ENCODE assay signal across 17 cellular contexts in the genomic region with DNA sequence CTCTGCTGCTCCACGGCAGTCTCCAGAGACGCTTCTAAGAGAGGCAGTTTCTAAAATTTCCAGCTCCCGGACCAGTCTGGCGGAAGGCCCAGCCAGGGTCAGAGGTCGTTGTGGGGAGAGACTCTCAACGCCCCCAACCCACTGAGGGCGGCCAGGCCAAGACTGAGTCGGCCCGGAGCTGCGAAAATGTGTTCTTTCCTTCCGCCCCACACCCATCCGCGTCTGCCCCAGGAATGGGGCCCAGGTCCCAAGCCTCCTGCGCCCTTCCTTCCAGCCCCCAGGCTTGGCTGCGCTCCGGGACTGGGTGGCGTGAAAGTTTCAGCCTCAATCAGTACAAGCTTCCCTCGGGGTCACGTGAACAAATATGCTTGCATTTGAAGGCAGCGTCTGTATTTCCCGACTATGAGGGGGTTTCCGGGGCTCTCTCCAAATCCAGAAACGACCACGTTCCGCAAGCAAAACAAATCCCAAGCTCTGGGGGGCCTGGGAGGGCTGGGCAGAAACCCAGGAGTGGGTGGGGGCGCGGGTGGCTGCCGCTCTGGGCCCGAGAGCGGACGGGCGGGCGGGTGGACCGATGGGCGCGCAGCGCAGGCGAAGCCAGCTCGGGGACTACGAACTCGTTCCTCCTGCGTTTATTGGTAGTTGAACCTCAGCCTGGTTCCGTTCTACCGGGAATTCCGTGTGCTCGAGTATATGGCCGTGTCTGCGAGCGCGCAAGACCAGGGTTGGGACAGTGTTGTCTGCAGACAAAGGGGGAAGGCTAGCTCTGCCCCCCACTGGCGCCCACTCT. TPM values are rescaled to one million over a fixed set of nuclear protein-coding genes. Genes with fewer than 3 reads are reported as not detected.
A peak's percentile ranks its signal among the peaks of the same experiment; 100 is the strongest.
DNase-seq lines count a peak whose midpoint lies in the region; ATAC-seq and TF ChIP-seq lines count a peak whose summit lies in the region.
"Had no signal": no experiment of that assay in that cellular context is flagged by ENCODE, and none has a peak within 500 bp of the region (broad histone marks: within the 10 kb centered on the region; RNA-seq: fewer than 3 reads in every experiment).

No MANE protein-coding gene starts in this region.

- no peak overlapping the region for H3K27ac ChIP-seq in RWPE2 (ENCODE audit: poor library complexity, severe bottlenecking)
- H3K27ac ChIP-seq: KMS-11, RWPE1 had no signal

- no peaks in the 10 kb centered on the region for H3K36me3 ChIP-seq in RWPE2 (ENCODE audit: low read depth)
- H3K36me3 ChIP-seq: BE2C had no signal

- intact Hi-C loops in sciatic nerve (cut with DNase I): no loop called here

- peak; percentile 23; the same call in 1 of the 3 replicates for ATAC-seq in RWPE2 (ENCODE audit: low read depth)
- peak; percentile 24 for ATAC-seq in sciatic nerve

- TF ChIP-seq CTCF in RWPE2 (IDR thresholded peaks at IDR 0.05; ENCODE audit: poor library complexity, severe bottlenecking): no peak

- DNase-seq in ELF-1 (ENCODE audit: low read depth, low spot score) (peak; percentile 25), RWPE2 (ENCODE audit: low spot score) (no peak), islet precursor cell (peak; percentile 52), sciatic nerve (ENCODE audit: low spot score) (no peak), UCSD-AML1 (lab: John Stamatoyannopoulos, UW; ENCODE audit: unreplicated experiment) (no peak), A172 (ENCODE audit: low spot score) (no peak), NCI-H2227 treated with DMSO at 0.1 percent for 48 hours (lab: John Stamatoyannopoulos, UW) (no peak)
- DNase-seq in stimulated activated CD4-positive, alpha-beta T cell treated with anti-CD3 and anti-CD28 coated beads, Interleukin-1b, Interleukin-23, amount 100 ng/mL, for 48 hours: no peak
- DNase-seq: amniotic stem cell, BE2C, immature natural killer cell, NCI-H1436 treated with DMSO at 0.1 percent for 48 hours, NCI-H524 treated with DMSO at 0.1 percent for 48 hours had no signal

- H3K4me1 ChIP-seq in RWPE2 (ENCODE audit: insufficient read depth, poor library complexity, severe bottlenecking): no peaks in the 10 kb centered on the region
- H3K4me1 ChIP-seq: BE2C had no signal

- no peak overlapping the region for H3K4me3 ChIP-seq in RWPE2 (ENCODE audit: severe bottlenecking)

- H3K9me3 ChIP-seq in RWPE2 (ENCODE audit: severe bottlenecking): no peaks in the 10 kb centered on the region
- H3K9me3 ChIP-seq: BE2C had no signal

- H3K27me3 ChIP-seq in RWPE2 (ENCODE audit: insufficient read depth, poor library complexity, severe bottlenecking): peaks cover 71% of the 10 kb centered on the region
- H3K27me3 ChIP-seq: BE2C had no signal

RNA-seq across cellular contexts. Expression of a gene that starts 3.3 kb away (rescaled TPM):
- total RNA-seq in sciatic nerve: 9.8 TPM
- total RNA-seq in A172 (2014; rRNA removed; shearing (Covaris generic)): 1.0 TPM in 2 replicates
- total RNA-seq: activated CD4-positive, alpha-beta T cell treated with anti-CD3 and anti-CD28 coated beads, Interleukin-2, amount 10 ng/mL, durations not matched to agents 24 days and 14 days; temporal lobe had no signal

RNA-seq across cellular contexts. Expression of a gene that starts 9.1 kb away (rescaled TPM):
- 6.8 TPM for total RNA-seq in sciatic nerve
- 0.77 and 3.9 TPM in 2 replicates for total RNA-seq in A172 (2014; rRNA removed; shearing (Covaris generic))
- total RNA-seq: activated CD4-positive, alpha-beta T cell treated with anti-CD3 and anti-CD28 coated beads, Interleukin-2, amount 10 ng/mL, durations not matched to agents 24 days and 14 days; temporal lobe had no signal

RNA-seq across cellular contexts. Expression of a gene that starts 28.0 kb away (rescaled TPM):
- 1.9 TPM for total RNA-seq in sciatic nerve
- 0.34 TPM in 1 of 2 replicates, not detected in the other for total RNA-seq in A172 (2014; rRNA removed; shearing (Covaris generic))
- total RNA-seq: activated CD4-positive, alpha-beta T cell treated with anti-CD3 and anti-CD28 coated beads, Interleukin-2, amount 10 ng/mL, durations not matched to agents 24 days and 14 days; temporal lobe had no signal

RNA-seq across cellular contexts. Expression of a gene that starts 30.9 kb away (rescaled TPM):
- 11.9 TPM for total RNA-seq in sciatic nerve
- 11.6 and 20.4 TPM in 2 replicates for total RNA-seq in A172 (2014; rRNA removed; shearing (Covaris generic))
- total RNA-seq: activated CD4-positive, alpha-beta T cell treated with anti-CD3 and anti-CD28 coated beads, Interleukin-2, amount 10 ng/mL, durations not matched to agents 24 days and 14 days had no signal

RNA-seq across cellular contexts. Expression of a gene that starts 37.9 kb away (rescaled TPM):
- total RNA-seq in sciatic nerve: 4.9 TPM
- 2.8 and 3.6 TPM in 2 replicates for total RNA-seq in A172 (2014; rRNA removed; shearing (Covaris generic))
- total RNA-seq: activated CD4-positive, alpha-beta T cell treated with anti-CD3 and anti-CD28 coated beads, Interleukin-2, amount 10 ng/mL, durations not matched to agents 24 days and 14 days; temporal lobe had no signal

Comparison
In these comparisons a context has a peak if more than half of its experiments do, and no peak if none do; other contexts are left out.
1. DNase-seq: peak in ELF-1 (single experiment) and islet precursor cell (single experiment); none in RWPE2 (single experiment), sciatic nerve (single experiment), UCSD-AML1 (single experiment), stimulated activated CD4-positive, alpha-beta T cell treated with anti-CD3 and anti-CD28 coated beads, Interleukin-1b, Interleukin-23, amount 100 ng/mL, for 48 hours (single experiment), A172 (single experiment) and NCI-H2227 treated with DMSO at 0.1 percent for 48 hours (single experiment).